21 cellular contexts compared by ENCODE assay signal in genomic region chrX:1598021-1598875, GRCh38. TPM values are rescaled to one million over a fixed set of nuclear protein-coding genes. Genes with fewer than 3 reads are reported as not detected.
DNase-seq lines count a peak whose midpoint lies in the region; ATAC-seq, FAIRE-seq and TF ChIP-seq lines count a peak whose summit lies in the region.
"Had no signal": no experiment of that assay in that cellular context is flagged by ENCODE, and none has a peak within 500 bp of the region (broad histone marks: within the 10 kb centered on the region; RNA-seq: fewer than 3 reads in every experiment).

No MANE protein-coding gene starts in this region.

- H3K18ac ChIP-seq in mesendoderm (ENCODE audit: low read length) = no peak overlapping the region

- H3K27ac ChIP-seq in HepG2 (ENCODE audit: extremely low read length, insufficient read depth, low read length) = no peak overlapping the region
- no peak overlapping the region for H3K27ac ChIP-seq in right lobe of liver
- H3K27ac ChIP-seq in RWPE2 (ENCODE audit: poor library complexity, severe bottlenecking) = no peak overlapping the region
- H3K27ac ChIP-seq in lower lobe of right lung = no peak overlapping the region
- peak overlapping the region; percentile 34 for H3K27ac ChIP-seq in thymus (ENCODE audit: low read depth)
- no peak overlapping the region for H3K27ac ChIP-seq in mesendoderm (ENCODE audit: low read depth, low read length)
- H3K27ac ChIP-seq: neural progenitor cell, uterus had no signal

- H3K4me3 ChIP-seq in HepG2 (replicated peaks in 1 of 3; ENCODE audit: insufficient read depth in 1 of 3, low read depth in 2 of 3, low read length in 3 of 3) (no peak overlapping the region), right lobe of liver (no peak overlapping the region), RWPE2 (ENCODE audit: severe bottlenecking) (no peak overlapping the region), lower lobe of right lung (no peak overlapping the region), thymus (ENCODE audit: low read length) (no peak overlapping the region), mesendoderm (ENCODE audit: low read length) (no peak overlapping the region)
- H3K4me3 ChIP-seq: neural progenitor cell, uterus had no signal

- 0 out of 2 replicates have a peak, but pooled peaks cover 4% of the 10 kb centered on the region for H3K4me1 ChIP-seq in HepG2 (ENCODE audit: insufficient read depth, low read length)
- peaks cover 0 to 3% (median 0%) of the 10 kb centered on the region in 4 donors for H3K4me1 ChIP-seq in right lobe of liver
- H3K4me1 ChIP-seq in RWPE2 (ENCODE audit: insufficient read depth, poor library complexity, severe bottlenecking) = no peaks in the 10 kb centered on the region
- peaks cover 10% of the 10 kb centered on the region for H3K4me1 ChIP-seq in lower lobe of right lung
- H3K4me1 ChIP-seq in thymus (ENCODE audit: control insufficient read depth, insufficient read depth, low read length) = peaks cover under 1% of the 10 kb centered on the region
- H3K4me1 ChIP-seq in mesendoderm (ENCODE audit: control insufficient read depth, low read depth, low read length) = no peaks in the 10 kb centered on the region
- H3K4me1 ChIP-seq: neural progenitor cell, uterus had no signal

- no peak overlapping the region for H2BK120ac ChIP-seq in mesendoderm (ENCODE audit: low read depth, low read length)

- H2BK5ac ChIP-seq in mesendoderm (ENCODE audit: low read length) = no peak overlapping the region

- H2AK5ac ChIP-seq in mesendoderm (ENCODE audit: low read length) = no peak overlapping the region

- no peak overlapping the region for H4K5ac ChIP-seq in mesendoderm (ENCODE audit: low read length)

- no peak overlapping the region for H3K4me2 ChIP-seq in HepG2 (ENCODE audit: low read depth, low read length)
- no peak overlapping the region for H3K4me2 ChIP-seq in mesendoderm (ENCODE audit: low read length)
- H3K4me2 ChIP-seq: neural progenitor cell had no signal

- H3K9ac ChIP-seq in HepG2 (ENCODE audit: insufficient read depth, low read depth, low read length) = no peak overlapping the region
- no peak overlapping the region for H3K9ac ChIP-seq in mesendoderm (ENCODE audit: low read length)
- H3K9ac ChIP-seq: neural progenitor cell had no signal

- H3K27me3 ChIP-seq in HepG2 (ENCODE audit: control insufficient read depth in 1 of 2, insufficient read depth in 2 of 2, low read length in 2 of 2) (no peaks in the 10 kb centered on the region), right lobe of liver (no peaks in the 10 kb centered on the region), RWPE2 (ENCODE audit: insufficient read depth, poor library complexity, severe bottlenecking) (no peaks in the 10 kb centered on the region), lower lobe of right lung (ENCODE audit: low read depth) (no peaks in the 10 kb centered on the region), thymus (ENCODE audit: control insufficient read depth, insufficient read depth) (no peaks in the 10 kb centered on the region), mesendoderm (ENCODE audit: insufficient read depth, low read length, poor library complexity) (no peaks in the 10 kb centered on the region)
- H3K27me3 ChIP-seq: neural progenitor cell, uterus had no signal

- CTCF ChIA-PET in HepG2 (lab: Yijun Ruan, JAX; ENCODE audit: low intra/inter-chr PET ratio, low total read pairs) = no interaction called here

- 98% methylated on average over 22 of the region's 50 CpGs for WGBS in HepG2 (ENCODE audit: low lambda C conversion rate)
- 80% methylated on average over 10 of the region's 50 CpGs for WGBS in right lobe of liver (ENCODE audit: insufficient coverage, low coverage, low lambda C conversion rate, missing lambda C conversion rate)
- 95% methylated on average over 50 of the region's 50 CpGs for WGBS in thymus
- WGBS in mesendoderm (ENCODE audit: extremely low coverage, insufficient coverage, low lambda C conversion rate) = no CpG with 5 or more reads among the region's 50 CpGs

- H3K56ac ChIP-seq in mesendoderm (ENCODE audit: low read length) = no peak overlapping the region

- TF ChIP-seq CTCF in HepG2 (CRISPR knock-in tag; IDR thresholded peaks at IDR 0.05) (no peak), right lobe of liver (IDR thresholded peaks at IDR 0.05) (no peak), RWPE2 (IDR thresholded peaks at IDR 0.05; ENCODE audit: poor library complexity, severe bottlenecking) (no peak), lower lobe of right lung (IDR thresholded peaks at IDR 0.05) (no peak)

- peaks cover 24% of the 10 kb centered on the region; the same call in 1 of the 2 replicates for H4K20me1 ChIP-seq in HepG2 (ENCODE audit: insufficient read depth, low read length)

- POLR2A ChIA-PET in HepG2 (lab: Yijun Ruan, JAX) = no interaction called here

- ATAC-seq in HepG2 = no peak
- ATAC-seq in right lobe of liver = no peak
- no peak for ATAC-seq in RWPE2 (ENCODE audit: low read depth)
- ATAC-seq in lower lobe of right lung = no peak

- BruUV-seq in HepG2 (replicated peaks; lab: Mats Ljungman, UMichigan) = no TSS peak

- H3K79me2 ChIP-seq in HepG2 (ENCODE audit: insufficient read depth, low read length) (peaks cover 27% of the 10 kb centered on the region), mesendoderm (ENCODE audit: control insufficient read depth, insufficient read depth, low read length) (peaks cover 41% of the 10 kb centered on the region)

- TF ChIP-seq RAD21 in HepG2 (CRISPR knock-in tag; IDR thresholded peaks at IDR 0.05) = no peak

- intact Hi-C loops in HepG2 (cut with micrococcal nuclease; ENCODE audit: unreplicated experiment) (no loop called here), right lobe of liver (cut with DNase I) (no loop called here), lower lobe of right lung (cut with DNase I) (no loop called here)

- no peak for TF ChIP-seq EP300 in HepG2 (IDR thresholded peaks at IDR 0.05; ENCODE audit: low read depth in 2 of 2, low read length in 2 of 2)
- no peak for TF ChIP-seq EP300 in HepG2 (CRISPR knock-in tag; IDR thresholded peaks at IDR 0.05; ENCODE audit: borderline replicate concordance)

- H2AFZ ChIP-seq in HepG2 (ENCODE audit: low read length) = no peak overlapping the region
- H2AFZ ChIP-seq: neural progenitor cell had no signal

- H3K4ac ChIP-seq in mesendoderm (ENCODE audit: low read depth, low read length) = no peak overlapping the region

- no peak overlapping the region for H3K23ac ChIP-seq in mesendoderm (ENCODE audit: low read length)

- TF ChIP-seq POLR2A in HepG2 (IDR thresholded peaks at IDR 0.05; ENCODE audit: insufficient read depth in 1 of 2, low read depth in 2 of 2, low read length in 2 of 2) (no peak), right lobe of liver (IDR thresholded peaks at IDR 0.05) (no peak)

- in situ Hi-C loops in HepG2 (cut with HindIII; ENCODE audit: extremely low pct_ligation_motif_present, low pct_unique_long_range_greater_than_20kb) = no loop called here

- H4K8ac ChIP-seq in mesendoderm (ENCODE audit: low read depth, low read length) = no peak overlapping the region

- H3K36me3 ChIP-seq in HepG2 (replicated peaks in 1 of 2; ENCODE audit: control insufficient read depth in 1 of 2, insufficient read depth in 2 of 2, low read length in 2 of 2) (peaks cover 40 to 85% of the 10 kb centered on the region in 2 experiments), right lobe of liver (peaks cover 0 to 87% (median 65%) of the 10 kb centered on the region in 4 donors), RWPE2 (ENCODE audit: low read depth) (peaks cover 96% of the 10 kb centered on the region), lower lobe of right lung (peaks cover 98% of the 10 kb centered on the region), thymus (ENCODE audit: control insufficient read depth, insufficient read depth) (peaks cover 98% of the 10 kb centered on the region), mesendoderm (ENCODE audit: control insufficient read depth, insufficient read depth, low read length) (peaks cover 25% of the 10 kb centered on the region)
- H3K36me3 ChIP-seq: uterus had no signal

- H3K9me3 ChIP-seq in HepG2 (ENCODE audit: low read length) = no peaks in the 10 kb centered on the region
- H3K9me3 ChIP-seq in right lobe of liver = no peaks in the 10 kb centered on the region
- H3K9me3 ChIP-seq in RWPE2 (ENCODE audit: severe bottlenecking) = no peaks in the 10 kb centered on the region
- peaks cover 8% of the 10 kb centered on the region for H3K9me3 ChIP-seq in lower lobe of right lung
- peaks cover 3% of the 10 kb centered on the region for H3K9me3 ChIP-seq in thymus (ENCODE audit: control insufficient read depth)
- H3K9me3 ChIP-seq: uterus had no signal

- no peak for FAIRE-seq in HepG2 (lab: Jason Lieb, UNC)
- FAIRE-seq: frontal cortex, G401.6, HTR-8/SVneo had no signal

- no peak overlapping the region for H2BK15ac ChIP-seq in mesendoderm (replicated peaks; ENCODE audit: low read depth)

- DNase-seq in HepG2 (ENCODE audit: low spot score) = no peak
- DNase-seq in right lobe of liver = no peak
- peak; percentile 70 for DNase-seq in RWPE2 (ENCODE audit: low spot score)
- peak; percentile 40 for DNase-seq in lower lobe of right lung
- no peak for DNase-seq in GF-D8 (lab: John Stamatoyannopoulos, UW)
- DNase-seq in NCI-H2107 (lab: John Stamatoyannopoulos, UW) = no peak
- DNase-seq in mesendoderm = no peak
- DNase-seq: activated CD4-positive, alpha-beta T cell treated with anti-CD3 and anti-CD28 coated beads for 48 hours; activated T-cell treated with anti-CD3 and anti-CD28 coated beads for 4 hours; central memory CD4-positive, alpha-beta T cell; NCI-H1694 treated with DMSO at 0.1 percent for 48 hours; NCI-H446 treated with DMSO at 0.1 percent for 48 hours; SIG-M5; T-helper 9 cell; uterus had no signal

- peaks cover 29% of the 10 kb centered on the region for H3K79me1 ChIP-seq in mesendoderm (ENCODE audit: low read length)

RNA-seq across cellular contexts. Expression of gene AKAP17A, which starts 6.8 kb away (rescaled TPM):
- total RNA-seq in HepG2 (2016; rRNA removed; fragmentation: Illumina TruSeq; extraction: Trizol) (16.8 and 26.5 TPM in 2 replicates), right lobe of liver (10 to 100 TPM; 15.1 to 33.2 (median 24.0) TPM), lower lobe of right lung (39.8 TPM)
- total RNA-seq in HepG2 (2016; cell fraction: cytosol; rRNA removed; fragmentation: Illumina TruSeq; extraction: Trizol; ENCODE audit: low read depth) = 6.5 and 6.8 TPM in 2 replicates
- total RNA-seq in HepG2 (2016; cell fraction: insoluble cytoplasmic fraction; rRNA removed; fragmentation: Illumina TruSeq; extraction: Trizol) = 14.2 and 27.6 TPM in 2 replicates
- total RNA-seq in HepG2 (2016; cell fraction: membrane; rRNA removed; fragmentation: Illumina TruSeq; extraction: Trizol) = 10.5 and 10.6 TPM in 2 replicates
- total RNA-seq in HepG2 (2016; cell fraction: nucleus; rRNA removed; fragmentation: Illumina TruSeq; extraction: Trizol) = 20.8 and 27.2 TPM in 2 replicates
- polyA plus RNA-seq in HepG2 (2011; rRNA removed) (20.5 and 29.8 TPM in 2 replicates), thymus (105 TPM)
- polyA plus RNA-seq in HepG2 (2011; cell fraction: cytosol; rRNA removed) = 8.1 and 10.8 TPM in 2 replicates
- 303 and 327 TPM in 2 replicates for polyA plus RNA-seq in HepG2 (2011; cell fraction: nucleus; rRNA removed)
- polyA plus RNA-seq in HepG2 (2012) = 24.1 and 26.3 TPM in 2 replicates
- polyA plus RNA-seq in HepG2 (2016; cell fraction: cytosol; fragmentation: Illumina TruSeq; extraction: Trizol; ENCODE audit: low read depth) = 2.3 and 2.6 TPM in 2 replicates
- polyA plus RNA-seq in HepG2 (2016; cell fraction: insoluble cytoplasmic fraction; fragmentation: Illumina TruSeq; extraction: Trizol; ENCODE audit: low read depth) = 17.5 and 20.6 TPM in 2 replicates
- polyA plus RNA-seq in HepG2 (2016; cell fraction: membrane; fragmentation: Illumina TruSeq; extraction: Trizol; ENCODE audit: low read depth) = 6.1 and 6.3 TPM in 2 replicates
- 80.9 and 81.0 TPM in 2 replicates for polyA plus RNA-seq in HepG2 (2016; cell fraction: nucleus; fragmentation: Illumina TruSeq; extraction: Trizol; ENCODE audit: insufficient read depth, low read depth)
- 5.9 and 7.1 TPM in 2 replicates for polyA minus RNA-seq in HepG2 (2011; rRNA and poly(A)+ RNA removed; ENCODE audit: low replicate concordance)
- polyA minus RNA-seq in HepG2 (2011; cell fraction: cytosol; rRNA and poly(A)+ RNA removed) = 4.2 and 5.9 TPM in 2 replicates
- polyA minus RNA-seq in HepG2 (2011; cell fraction: nucleus; rRNA and poly(A)+ RNA removed) = 19.3 and 20.2 TPM in 2 replicates
- 23.8 TPM for polyA plus RNA-seq in mesendoderm (2013, experiment 1 of 2)
- polyA plus RNA-seq in mesendoderm (2013, experiment 2 of 2) = 23.8 TPM

RNA-seq across cellular contexts. Expression of gene ASMT, which starts 16.6 kb away (rescaled TPM):
- total RNA-seq in HepG2 (2016; rRNA removed; fragmentation: Illumina TruSeq; extraction: Trizol) (not detected in 2 replicates), right lobe of liver (under 1 TPM in 1 of 6 experiments, not detected in 5; 0.13 TPM), lower lobe of right lung (not detected)
- not detected in 2 replicates for total RNA-seq in HepG2 (2016; cell fraction: cytosol; rRNA removed; fragmentation: Illumina TruSeq; extraction: Trizol; ENCODE audit: low read depth)
- not detected in 2 replicates for total RNA-seq in HepG2 (2016; cell fraction: insoluble cytoplasmic fraction; rRNA removed; fragmentation: Illumina TruSeq; extraction: Trizol)
- total RNA-seq in HepG2 (2016; cell fraction: membrane; rRNA removed; fragmentation: Illumina TruSeq; extraction: Trizol) = not detected in 2 replicates
- not detected in 2 replicates for total RNA-seq in HepG2 (2016; cell fraction: nucleus; rRNA removed; fragmentation: Illumina TruSeq; extraction: Trizol)
- polyA plus RNA-seq in HepG2 (2011; rRNA removed) (0.04 and 0.33 TPM in 2 replicates), thymus (0.46 TPM)
- polyA plus RNA-seq in HepG2 (2011; cell fraction: cytosol; rRNA removed) = 0.04 and 0.06 TPM in 2 replicates
- not detected in 2 replicates for polyA plus RNA-seq in HepG2 (2011; cell fraction: nucleus; rRNA removed)
- not detected in 2 replicates for polyA plus RNA-seq in HepG2 (2012)
- polyA plus RNA-seq in HepG2 (2016; cell fraction: cytosol; fragmentation: Illumina TruSeq; extraction: Trizol; ENCODE audit: low read depth) = 0.14 TPM in 1 of 2 replicates, not detected in the other
- not detected in 2 replicates for polyA plus RNA-seq in HepG2 (2016; cell fraction: insoluble cytoplasmic fraction; fragmentation: Illumina TruSeq; extraction: Trizol; ENCODE audit: low read depth)
- polyA plus RNA-seq in HepG2 (2016; cell fraction: membrane; fragmentation: Illumina TruSeq; extraction: Trizol; ENCODE audit: low read depth) = 0.15 TPM in 1 of 2 replicates, not detected in the other
- polyA plus RNA-seq in HepG2 (2016; cell fraction: nucleus; fragmentation: Illumina TruSeq; extraction: Trizol; ENCODE audit: insufficient read depth, low read depth) = not detected in 2 replicates
- not detected in 2 replicates for polyA minus RNA-seq in HepG2 (2011; rRNA and poly(A)+ RNA removed; ENCODE audit: low replicate concordance)
- not detected in 2 replicates for polyA minus RNA-seq in HepG2 (2011; cell fraction: cytosol; rRNA and poly(A)+ RNA removed)
- polyA minus RNA-seq in HepG2 (2011; cell fraction: nucleus; rRNA and poly(A)+ RNA removed) = not detected in 2 replicates
- polyA plus RNA-seq in mesendoderm (2013, experiment 1 of 2) = 0.34 TPM
- polyA plus RNA-seq in mesendoderm (2013, experiment 2 of 2) = 0.36 TPM
- total RNA-seq: liver had no signal

Comparison
In these comparisons a context has a peak if more than half of its experiments do, and no peak if none do; other contexts are left out.
1. DNase-seq: peak in RWPE2 (single experiment) and lower lobe of right lung (single experiment); none in HepG2 (single experiment), right lobe of liver (0 of 3), GF-D8 (single experiment), NCI-H2107 (single experiment) and mesendoderm (single experiment).